In the genomic region with DNA sequence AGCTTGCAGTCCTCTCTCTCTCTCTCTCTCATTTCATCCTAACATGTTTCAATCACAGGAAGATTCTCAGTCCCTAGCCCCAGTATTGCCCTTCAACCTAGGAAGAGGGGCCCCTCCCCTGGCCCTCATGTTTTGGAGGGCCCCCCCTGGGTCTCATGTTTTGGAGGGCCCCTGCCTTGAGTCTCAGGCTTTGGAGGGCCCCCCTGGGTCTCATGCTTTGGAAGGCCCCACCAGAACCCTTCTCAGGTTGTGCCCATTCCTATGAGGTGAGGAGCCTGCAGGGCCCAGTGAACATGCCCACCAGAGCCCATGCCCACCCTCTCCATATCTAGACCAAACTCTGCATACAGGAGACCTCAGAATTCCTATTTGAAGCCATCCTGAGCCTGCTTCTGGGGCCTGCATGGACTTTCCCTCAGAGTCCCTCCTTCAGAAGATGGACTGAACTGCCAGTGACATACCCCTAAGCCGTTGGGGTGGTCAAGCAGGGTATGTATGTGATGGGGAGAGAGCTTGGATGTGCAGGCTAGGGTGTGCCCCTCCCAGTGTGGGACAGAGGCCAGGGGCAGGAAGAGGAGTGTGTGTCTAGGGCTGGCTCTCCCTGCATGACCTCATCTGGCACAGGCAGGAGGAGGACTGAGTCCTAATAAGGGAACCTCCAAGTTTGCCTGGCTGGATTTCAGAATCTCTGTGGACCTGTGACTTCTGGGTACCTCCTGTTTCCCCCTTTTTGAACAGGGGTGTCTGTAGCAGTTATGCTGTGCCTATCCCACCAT, we compare ENCODE assay signal across 10 cellular contexts. TPM values are rescaled to one million over a fixed set of nuclear protein-coding genes. Genes with fewer than 3 reads are reported as not detected.
DNase-seq lines count a peak whose midpoint lies in the region; ATAC-seq and TF ChIP-seq lines count a peak whose summit lies in the region.
"Had no signal": no experiment of that assay in that cellular context is flagged by ENCODE, and none has a peak within 500 bp of the region (broad histone marks: within the 10 kb centered on the region; RNA-seq: fewer than 3 reads in every experiment).

No MANE protein-coding gene starts in this region.

- no peaks in the 10 kb centered on the region for H3K9me3 Mint-ChIP-seq in activated CD4-positive, alpha-beta T cell treated with anti-CD3 and anti-CD28 coated beads, Interleukin-2, amount 10 ng/mL, durations not matched to agents 24 days and 14 days

- H3K27ac Mint-ChIP-seq in activated CD4-positive, alpha-beta T cell treated with anti-CD3 and anti-CD28 coated beads, Interleukin-2, amount 10 ng/mL, durations not matched to agents 24 days and 14 days, result no peak overlapping the region

- H3K4me1 ChIP-seq in right lobe of liver (no peaks in the 10 kb centered on the region), tibial nerve (peaks cover 0 to 22% (median 0%) of the 10 kb centered on the region in 4 donors)

- ATAC-seq in right lobe of liver, result peak in 3 of 4 donors; percentile 58 to 92 (median 66)
- ATAC-seq in GM18505 (IDR thresholded peaks at IDR 0.05; ENCODE audit: unreplicated experiment), result no peak

- DNase-seq in MG63, result peak; percentile 94
- peak; percentile 49 for DNase-seq in dermis blood vessel endothelial cell
- DNase-seq in right lobe of liver, result peak in 2 of 3 donors; percentile 42 to 68
- DNase-seq in tibial nerve (ENCODE audit: low spot score in 2 of 2), result no peak
- no peak for DNase-seq in NCI-H1048 (lab: John Stamatoyannopoulos, UW)
- no peak for DNase-seq in NCI-H2227 (lab: John Stamatoyannopoulos, UW; ENCODE audit: unreplicated experiment)
- DNase-seq in activated CD4-positive, alpha-beta T cell treated with anti-CD3 and anti-CD28 coated beads, Interleukin-2, amount 10 ng/mL, durations not matched to agents 24 days and 14 days, result no peak
- DNase-seq: SHP77 had no signal

- no peaks in the 10 kb centered on the region for H3K36me3 Mint-ChIP-seq in activated CD4-positive, alpha-beta T cell treated with anti-CD3 and anti-CD28 coated beads, Interleukin-2, amount 10 ng/mL, durations not matched to agents 24 days and 14 days (ENCODE audit: low read depth)

- no peak for TF ChIP-seq EP300 in tibial nerve (IDR thresholded peaks at IDR 0.05)

- peaks cover 6% of the 10 kb centered on the region for H3K4me1 Mint-ChIP-seq in activated CD4-positive, alpha-beta T cell treated with anti-CD3 and anti-CD28 coated beads, Interleukin-2, amount 10 ng/mL, durations not matched to agents 24 days and 14 days

- H3K27me3 ChIP-seq in MG63, result no peaks in the 10 kb centered on the region
- H3K27me3 ChIP-seq in right lobe of liver, result no peaks in the 10 kb centered on the region
- H3K27me3 ChIP-seq in tibial nerve, result no peaks in the 10 kb centered on the region
- H3K27me3 ChIP-seq: ovary had no signal

- WGBS in right lobe of liver (ENCODE audit: insufficient coverage, low coverage, low lambda C conversion rate, missing lambda C conversion rate), result no CpG with 5 or more reads among the region's 1 CpG
- 67 to 86% methylated on average over 1 of the region's 1 CpG for WGBS in tibial nerve, 2 donors

- H3K36me3 ChIP-seq in MG63, result no peaks in the 10 kb centered on the region
- H3K36me3 ChIP-seq in right lobe of liver, result no peaks in the 10 kb centered on the region
- no peaks in the 10 kb centered on the region for H3K36me3 ChIP-seq in tibial nerve
- H3K36me3 ChIP-seq: ovary had no signal

- H3K9me3 ChIP-seq in MG63 (no peaks in the 10 kb centered on the region), right lobe of liver (no peaks in the 10 kb centered on the region), tibial nerve (no peaks in the 10 kb centered on the region)
- H3K9me3 ChIP-seq: ovary had no signal

- TF ChIP-seq CTCF in right lobe of liver (IDR thresholded peaks at IDR 0.05) (no peak), tibial nerve (IDR thresholded peaks at IDR 0.05) (no peak)

- TF ChIP-seq POLR2A in right lobe of liver (IDR thresholded peaks at IDR 0.05) (no peak), tibial nerve (IDR thresholded peaks at IDR 0.05) (no peak), GM18505 (IDR thresholded peaks at IDR 0.05; ENCODE audit: borderline replicate concordance, extremely low read depth, insufficient read depth, insufficient read length) (no peak)

- no peak overlapping the region for H3K4me3 Mint-ChIP-seq in activated CD4-positive, alpha-beta T cell treated with anti-CD3 and anti-CD28 coated beads, Interleukin-2, amount 10 ng/mL, durations not matched to agents 24 days and 14 days

- H3K4me3 ChIP-seq in MG63, result no peak overlapping the region
- no peak overlapping the region for H3K4me3 ChIP-seq in right lobe of liver
- no peak overlapping the region for H3K4me3 ChIP-seq in tibial nerve
- H3K4me3 ChIP-seq: ovary had no signal

- intact Hi-C loops in right lobe of liver (cut with DNase I), result no loop called here
- intact Hi-C loops in activated CD4-positive, alpha-beta T cell treated with anti-CD3 and anti-CD28 coated beads, Interleukin-2, amount 10 ng/mL, durations not matched to agents 24 days and 14 days (cut with micrococcal nuclease), result no loop called here

- H3K27ac ChIP-seq in right lobe of liver (no peak overlapping the region), tibial nerve (peak overlapping the region; percentile 23 to 66 (median 48))
- H3K27ac ChIP-seq: ovary had no signal

- H3K27me3 Mint-ChIP-seq in activated CD4-positive, alpha-beta T cell treated with anti-CD3 and anti-CD28 coated beads, Interleukin-2, amount 10 ng/mL, durations not matched to agents 24 days and 14 days, result no peaks in the 10 kb centered on the region

RNA-seq across cellular contexts. Expression of a gene that starts 8.1 kb away (rescaled TPM):
- total RNA-seq in MG63 (2014; rRNA removed; shearing (Covaris generic); ENCODE audit: low replicate concordance), result 200 and 236 TPM in 2 replicates
- total RNA-seq in dermis blood vessel endothelial cell (174 and 191 TPM in 2 replicates), right lobe of liver (10 to 100 TPM; 48.3 to 92.7 (median 70.2) TPM), tibial nerve (100 to 1,000 TPM in 3 of 4 donors, 10 to 100 TPM in 1; 89.1 to 114 (median 109) TPM)
- total RNA-seq in activated CD4-positive, alpha-beta T cell treated with anti-CD3 and anti-CD28 coated beads, Interleukin-2, amount 10 ng/mL, durations not matched to agents 24 days and 14 days, result 245 and 249 TPM in 2 replicates

RNA-seq across cellular contexts. Expression of a gene that starts 33.2 kb away (rescaled TPM):
- total RNA-seq in MG63 (2014; rRNA removed; shearing (Covaris generic); ENCODE audit: low replicate concordance), result 18.1 and 33.0 TPM in 2 replicates
- 15.9 and 23.0 TPM in 2 replicates for total RNA-seq in dermis blood vessel endothelial cell
- total RNA-seq in right lobe of liver, result 10 to 100 TPM; 14.3 to 88.7 (median 22.1) TPM
- total RNA-seq in tibial nerve, result 10 to 100 TPM; 18.1 to 47.4 (median 31.6) TPM
- 37.1 and 38.1 TPM in 2 replicates for total RNA-seq in activated CD4-positive, alpha-beta T cell treated with anti-CD3 and anti-CD28 coated beads, Interleukin-2, amount 10 ng/mL, durations not matched to agents 24 days and 14 days

Comparison
In these comparisons a context has a peak if more than half of its experiments do, and no peak if none do; other contexts are left out.
1. DNase-seq: peak in MG63 (single experiment), dermis blood vessel endothelial cell (single experiment) and right lobe of liver (2 of 3); none in tibial nerve (0 of 2), NCI-H1048 (single experiment), NCI-H2227 (single experiment) and activated CD4-positive, alpha-beta T cell treated with anti-CD3 and anti-CD28 coated beads, Interleukin-2, amount 10 ng/mL, durations not matched to agents 24 days and 14 days (single experiment).
2. H3K27ac ChIP-seq: peak in tibial nerve (4 of 4); none in right lobe of liver (0 of 3).